In genomic region chr13:97600438-97601080, GRCh38 we compare ENCODE assay signal across 12 cellular contexts.
DNase-seq lines count a peak whose midpoint lies in the region; ATAC-seq and TF ChIP-seq lines count a peak whose summit lies in the region.
"Had no signal": no experiment of that assay in that cellular context is flagged by ENCODE, and none has a peak within 500 bp of the region (broad histone marks: within the 10 kb centered on the region; RNA-seq: fewer than 3 reads in every experiment).

No MANE protein-coding gene starts in this region.

- DNase-seq in A673 (ENCODE audit: low spot score): peak; percentile 40
- DNase-seq in HFFc6: peak; percentile 18
- peak; percentile 9 for DNase-seq in RPMI7951 (ENCODE audit: low read depth)
- DNase-seq in fibroblast of the conjunctiva (ENCODE audit: low read depth): peak; percentile 53
- DNase-seq in activated CD4-positive, CD25-positive, alpha-beta regulatory T cell treated with anti-CD3 and anti-CD28 coated beads, Interleukin-2, amount 50 U/mL, for 72 hours: no peak
- DNase-seq in AML-193 (lab: John Stamatoyannopoulos, UW): no peak
- no peak for DNase-seq in activated T-cell treated with anti-CD3 and anti-CD28 coated beads, Interleukin-2, amount 50 U/mL, for 48 hours
- DNase-seq: CD4-positive, alpha-beta memory T cell; psoas muscle had no signal

- POLR2A ChIA-PET in A673 (lab: Charles Lee; ENCODE audit: low non-redundant PET): interaction anchor here (0.7 kb wide), 1 partner anchor 65 kb away, joined by 8 read pairs; no protein-coding TSS in a partner anchor

- no peaks in the 10 kb centered on the region for H3K27me3 Mint-ChIP-seq in HFFc6 (ENCODE audit: insufficient read depth)
- H3K27me3 Mint-ChIP-seq: dendritic cell treated with granulocyte-macrophage colony-stimulating factor and Interleukin-4, amounts not matched to agents 40 ng/mL and 50 ng/mL, for 4 days had no signal

- H3K4me1 ChIP-seq in A673 (ENCODE audit: insufficient read depth, low read length, poor library complexity, severe bottlenecking): no peaks in the 10 kb centered on the region
- H3K4me1 ChIP-seq: psoas muscle had no signal

- no peak for ATAC-seq in HG02973 (IDR thresholded peaks at IDR 0.05; ENCODE audit: unreplicated experiment)
- ATAC-seq: psoas muscle had no signal

- H3K27ac Mint-ChIP-seq in HFFc6: no peak overlapping the region
- H3K27ac Mint-ChIP-seq: CD4-positive, alpha-beta memory T cell; dendritic cell treated with granulocyte-macrophage colony-stimulating factor and Interleukin-4, amounts not matched to agents 40 ng/mL and 50 ng/mL, for 4 days; T-helper 1 cell treated with Interleukin-12 subunit alpha and Interleukin-12 subunit beta and Interleukin-4 antibody, amounts not matched to agents 30 μg/mL and 1 μg/mL, for 36 hours had no signal

- H3K4me3 Mint-ChIP-seq in HFFc6: no peak overlapping the region
- H3K4me3 Mint-ChIP-seq: CD4-positive, alpha-beta memory T cell; dendritic cell treated with granulocyte-macrophage colony-stimulating factor and Interleukin-4, amounts not matched to agents 40 ng/mL and 50 ng/mL, for 4 days; T-helper 1 cell treated with Interleukin-12 subunit alpha and Interleukin-12 subunit beta and Interleukin-4 antibody, amounts not matched to agents 30 μg/mL and 1 μg/mL, for 36 hours had no signal

- CTCF ChIA-PET in A673 (lab: Charles Lee): interaction anchor here (0.5 kb wide), 1 partner anchor 89 kb away, joined by 3 read pairs; no protein-coding TSS in a partner anchor

- no peaks in the 10 kb centered on the region for H3K36me3 ChIP-seq in A673 (ENCODE audit: insufficient read depth, low read length, poor library complexity, severe bottlenecking)

- no peaks in the 10 kb centered on the region for H3K36me3 Mint-ChIP-seq in HFFc6 (ENCODE audit: low read depth)
- H3K36me3 Mint-ChIP-seq: CD4-positive, alpha-beta memory T cell had no signal

- H3K4me3 ChIP-seq in A673 (ENCODE audit: low read depth, low read length, poor library complexity, severe bottlenecking): no peak overlapping the region
- H3K4me3 ChIP-seq: psoas muscle had no signal

- H3K27ac ChIP-seq in A673 (ENCODE audit: low read depth, low read length, poor library complexity, severe bottlenecking): no peak overlapping the region
- H3K27ac ChIP-seq: psoas muscle had no signal

- H3K9me3 ChIP-seq in A673 (ENCODE audit: low read depth, low read length, poor library complexity, severe bottlenecking): no peaks in the 10 kb centered on the region
- H3K9me3 ChIP-seq: psoas muscle had no signal

- peaks cover 4% of the 10 kb centered on the region; the same call in 1 of the 2 replicates for H3K4me1 Mint-ChIP-seq in HFFc6 (ENCODE audit: low read depth)
- H3K4me1 Mint-ChIP-seq: CD4-positive, alpha-beta memory T cell had no signal

- H3K9me3 Mint-ChIP-seq in HFFc6: no peaks in the 10 kb centered on the region; the same call in 1 of the 2 replicates
- H3K9me3 Mint-ChIP-seq: T-helper 1 cell treated with Interleukin-12 subunit alpha and Interleukin-12 subunit beta and Interleukin-4 antibody, amounts not matched to agents 30 μg/mL and 1 μg/mL, for 36 hours had no signal

- peaks cover 7% of the 10 kb centered on the region for H3K27me3 ChIP-seq in A673 (replicated peaks; ENCODE audit: insufficient read depth, low read depth, low read length, poor library complexity)

- BruUV-seq in A673 (replicated peaks; lab: Mats Ljungman, UMichigan): no TSS peak

- TF ChIP-seq CTCF in A673 (conservative IDR thresholded peaks at IDR 0.05; ENCODE audit: low read depth, low read length) (no peak), HFFc6 (IDR thresholded peaks at IDR 0.05) (no peak)

- intact Hi-C loops in A673 (cut with micrococcal nuclease; ENCODE audit: unreplicated experiment): no loop called here

Comparison
In these comparisons a context has a peak if more than half of its experiments do, and no peak if none do; other contexts are left out.
1. DNase-seq: peak in A673 (single experiment), HFFc6 (single experiment), RPMI7951 (single experiment) and fibroblast of the conjunctiva (single experiment); none in activated CD4-positive, CD25-positive, alpha-beta regulatory T cell treated with anti-CD3 and anti-CD28 coated beads, Interleukin-2, amount 50 U/mL, for 72 hours (single experiment), AML-193 (0 of 2) and activated T-cell treated with anti-CD3 and anti-CD28 coated beads, Interleukin-2, amount 50 U/mL, for 48 hours (0 of 2).